1 cellular context compared by ENCODE assay signal in the genomic region with DNA sequence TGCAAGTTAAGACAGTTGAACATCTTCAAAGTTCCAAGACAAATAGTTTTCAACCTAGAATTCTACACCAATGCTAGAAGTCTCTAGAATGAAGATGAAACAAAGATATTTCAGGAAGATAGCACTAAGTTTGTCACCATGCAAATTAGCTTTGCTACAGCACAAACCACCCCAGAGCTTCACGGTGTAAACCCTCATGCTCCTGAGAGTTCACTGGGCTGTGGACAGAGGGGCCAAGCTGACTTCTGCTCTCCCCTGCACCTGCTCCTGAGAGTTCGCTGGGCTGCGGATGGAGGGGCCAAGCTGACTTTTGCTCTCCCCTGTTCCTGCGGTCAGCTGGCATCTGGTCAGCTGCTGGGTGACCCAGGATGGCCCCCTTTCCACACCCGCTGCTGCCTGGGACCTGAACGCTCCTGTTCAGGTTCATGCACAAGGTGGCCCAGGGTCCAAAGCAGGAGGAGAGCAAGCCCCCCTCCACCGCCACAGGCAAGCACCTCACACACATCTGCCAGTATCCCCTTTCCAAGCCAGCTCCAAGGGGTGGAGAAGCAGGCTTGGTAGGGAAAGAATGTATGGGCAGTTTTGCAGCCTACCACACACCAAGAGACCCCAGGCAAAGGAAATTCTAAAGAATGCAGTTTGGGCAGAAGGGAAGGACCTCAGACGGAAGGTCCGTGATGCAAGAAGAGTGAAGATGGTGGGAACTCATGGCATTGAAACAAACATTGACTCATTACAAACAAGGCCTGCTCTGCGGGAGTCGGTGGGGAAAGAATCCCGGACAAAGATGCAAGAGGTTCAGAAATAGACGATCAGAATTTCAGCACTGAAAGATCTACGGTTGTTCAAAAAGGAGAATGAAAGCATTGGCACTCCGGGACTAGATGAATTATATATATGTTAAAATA.
TF ChIP-seq lines count a peak whose summit lies in the region.

No MANE protein-coding gene starts in this region.

TF ChIP-seq in H1, 55 proteins besides CTCF, POLR2A, EP300 and RAD21:
- TF ChIP-seq RBBP5 (IDR thresholded peaks at IDR 0.05; ENCODE audit: borderline replicate concordance, low read depth, low read length) (no peak), KDM1A (IDR thresholded peaks at IDR 0.05; ENCODE audit: borderline replicate concordance, low read length) (no peak), ASH2L (IDR thresholded peaks at IDR 0.05; ENCODE audit: low read length) (no peak), SUZ12 (IDR thresholded peaks at IDR 0.05; ENCODE audit: low read length) (no peak), SP4 (IDR thresholded peaks at IDR 0.05; ENCODE audit: low read length) (no peak), CBX8 (IDR thresholded peaks at IDR 0.05; ENCODE audit: borderline replicate concordance, low read depth, low read length) (no peak), BACH1 (IDR thresholded peaks at IDR 0.05; ENCODE audit: low read length) (no peak), EZH2 (IDR thresholded peaks at IDR 0.05; ENCODE audit: low read depth, low read length, severe bottlenecking) (no peak), CEBPB (IDR thresholded peaks at IDR 0.05; ENCODE audit: low read depth, low read length) (no peak), NANOG (IDR thresholded peaks at IDR 0.05; ENCODE audit: insufficient read depth, low read depth, low read length, poor library complexity, severe bottlenecking) (no peak)
- TF ChIP-seq, protein P1, sequence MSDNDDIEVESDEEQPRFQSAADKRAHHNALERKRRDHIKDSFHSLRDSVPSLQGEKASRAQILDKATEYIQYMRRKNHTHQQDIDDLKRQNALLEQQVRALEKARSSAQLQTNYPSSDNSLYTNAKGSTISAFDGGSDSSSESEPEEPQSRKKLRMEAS (IDR thresholded peaks at IDR 0.05) = no peak
- TF ChIP-seq, protein P2, sequence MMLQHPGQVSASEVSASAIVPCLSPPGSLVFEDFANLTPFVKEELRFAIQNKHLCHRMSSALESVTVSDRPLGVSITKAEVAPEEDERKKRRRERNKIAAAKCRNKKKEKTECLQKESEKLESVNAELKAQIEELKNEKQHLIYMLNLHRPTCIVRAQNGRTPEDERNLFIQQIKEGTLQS (IDR thresholded peaks at IDR 0.05; ENCODE audit: insufficient read depth, low read depth, low read length) = no peak
